1 cellular context compared by ENCODE assay signal in genomic region chr5:132821791-132822190, GRCh38.
TF ChIP-seq lines count a peak whose summit lies in the region.

No MANE protein-coding gene starts in this region.

TF ChIP-seq in HepG2, 621 proteins besides CTCF, POLR2A, EP300 and RAD21:
- TF ChIP-seq ZNF460 (CRISPR knock-in tag; IDR thresholded peaks at IDR 0.05; ENCODE audit: borderline replicate concordance) = no peak
- TF ChIP-seq TFAP4 (IDR thresholded peaks at IDR 0.05; ENCODE audit: borderline replicate concordance, low read depth) = peak; percentile 33; the same call in 1 of the 2 replicates
- 0 out of 2 replicates have a peak, but pooled peaks have one; percentile 16 for TF ChIP-seq FOSL2 (CRISPR knock-in tag; IDR thresholded peaks at IDR 0.05)
- peak; percentile 82 for TF ChIP-seq FOXA3 (CRISPR knock-in tag; IDR thresholded peaks at IDR 0.05)
- no peak for TF ChIP-seq FOXA1 (IDR thresholded peaks at IDR 0.05)
- TF ChIP-seq FOXA1 (CRISPR knock-in tag; IDR thresholded peaks at IDR 0.05) = peak; percentile 75
- 0 out of 2 replicates have a peak, but pooled peaks have one; percentile 10 for TF ChIP-seq KDM2A (CRISPR knock-in tag; IDR thresholded peaks at IDR 0.05; ENCODE audit: borderline replicate concordance, low read depth)
- no peak for TF ChIP-seq ZNF570 (CRISPR knock-in tag; IDR thresholded peaks at IDR 0.05; ENCODE audit: borderline replicate concordance)
- TF ChIP-seq SP5 (CRISPR knock-in tag; IDR thresholded peaks at IDR 0.05; ENCODE audit: borderline replicate concordance, low read depth) = peak; percentile 19; the same call in 1 of the 2 replicates
- no peak for TF ChIP-seq HMG20A (CRISPR knock-in tag; IDR thresholded peaks at IDR 0.05; ENCODE audit: borderline replicate concordance)
- TF ChIP-seq ZNF580 (CRISPR knock-in tag; IDR thresholded peaks at IDR 0.05; ENCODE audit: borderline replicate concordance, low read depth) = 0 out of 2 replicates have a peak, but pooled peaks have one; percentile 23
- TF ChIP-seq CC2D1A (CRISPR knock-in tag; IDR thresholded peaks at IDR 0.05) = no peak
- 0 out of 2 replicates have a peak, but pooled peaks have one; percentile 13 for TF ChIP-seq BCL6 (CRISPR knock-in tag; IDR thresholded peaks at IDR 0.05)
